13 cellular contexts compared by ENCODE assay signal in genomic region chr12:62267490-62267889, GRCh38. TPM values are rescaled to one million over a fixed set of nuclear protein-coding genes. Genes with fewer than 3 reads are reported as not detected.
A peak's percentile ranks its signal among the peaks of the same experiment; 100 is the strongest.
DNase-seq lines count a peak whose midpoint lies in the region; ATAC-seq lines count a peak whose summit lies in the region.
"Had no signal": no experiment of that assay in that cellular context is flagged by ENCODE, and none has a peak within 500 bp of the region (broad histone marks: within the 10 kb centered on the region; RNA-seq: fewer than 3 reads in every experiment).

No MANE protein-coding gene starts in this region.

- H3K36me3 ChIP-seq in Karpas-422 (ENCODE audit: insufficient read depth, low read length), result peaks cover 43% of the 10 kb centered on the region; the same call in 1 of the 2 replicates

- ATAC-seq in GM21390 (IDR thresholded peaks at IDR 0.05; ENCODE audit: unreplicated experiment) (peak; percentile 41), naive B cell (ENCODE audit: low read depth in 2 of 2) (peak; percentile 58 to 76), GM21737 (IDR thresholded peaks at IDR 0.05; ENCODE audit: unreplicated experiment) (no peak)
- no peak for ATAC-seq in activated CD4-positive, CD25-positive, alpha-beta regulatory T cell treated with anti-CD3 and anti-CD28 coated beads, Interleukin-2, amount 50 U/mL, for 24 hours

- H3K27me3 ChIP-seq in Karpas-422 (ENCODE audit: low read length), result no peaks in the 10 kb centered on the region

- H3K9me2 ChIP-seq in Karpas-422 (replicated peaks; ENCODE audit: insufficient read depth, low read length), result no peaks in the 10 kb centered on the region

- H3K27ac ChIP-seq in Karpas-422 (ENCODE audit: low read length), result 0 out of 2 replicates have a peak overlapping the region, but pooled peaks have one; percentile 10

- H3K27me3 Mint-ChIP-seq in activated CD4-positive, alpha-beta T cell treated with anti-CD3 and anti-CD28 coated beads, Interleukin-2, amount 10 ng/mL, durations not matched to agents 24 days and 14 days, result no peaks in the 10 kb centered on the region
- no peaks in the 10 kb centered on the region for H3K27me3 Mint-ChIP-seq in naive B cell

- no peak for DNase-seq in activated CD4-positive, alpha-beta T cell treated with anti-CD3 and anti-CD28 coated beads, Interleukin-2, amount 10 ng/mL, durations not matched to agents 24 days and 14 days
- no peak for DNase-seq in activated CD4-positive, alpha-beta T cell treated with anti-CD3 and anti-CD28 coated beads, Interleukin-2, amount 50 U/mL, for 1 hour
- no peak for DNase-seq in Karpas-422
- DNase-seq in naive B cell, result no peak
- DNase-seq in HUDEP-2 (lab: John Stamatoyannopoulos, UW; ENCODE audit: unreplicated experiment in 76 of 76), result no peak
- DNase-seq: ACHN; NCI-H1105; NK-92 treated with Interleukin-12 subunit alpha and Interleukin-12 subunit beta, amount 100 ng/mL, for 24 hours; stimulated activated CD8-positive, alpha-beta memory T cell treated with anti-CD3 and anti-CD28 coated beads, Interleukin-4, amount 100 ng/mL, for 48 hours had no signal

- no peak overlapping the region for H3K4me2 ChIP-seq in Karpas-422 (ENCODE audit: low read depth, low read length, poor library complexity, severe bottlenecking)

- no peak overlapping the region for H3K9ac ChIP-seq in Karpas-422 (ENCODE audit: low read length)

- peak overlapping the region; percentile 5 for H3K27ac Mint-ChIP-seq in activated CD4-positive, alpha-beta T cell treated with anti-CD3 and anti-CD28 coated beads, Interleukin-2, amount 10 ng/mL, durations not matched to agents 24 days and 14 days
- peak overlapping the region in 5 of 6 donors; percentile 0 to 71 (median 15) for H3K27ac Mint-ChIP-seq in naive B cell

- H4K20me1 ChIP-seq in Karpas-422 (ENCODE audit: insufficient read depth, low read depth, low read length), result peaks cover 6% of the 10 kb centered on the region; the same call in 1 of the 2 replicates

- peaks cover 28% of the 10 kb centered on the region for H3K36me3 Mint-ChIP-seq in activated CD4-positive, alpha-beta T cell treated with anti-CD3 and anti-CD28 coated beads, Interleukin-2, amount 10 ng/mL, durations not matched to agents 24 days and 14 days (ENCODE audit: low read depth)
- H3K36me3 Mint-ChIP-seq in naive B cell, result no peaks in the 10 kb centered on the region

- peak overlapping the region; percentile 25 for H3K4me3 Mint-ChIP-seq in activated CD4-positive, alpha-beta T cell treated with anti-CD3 and anti-CD28 coated beads, Interleukin-2, amount 10 ng/mL, durations not matched to agents 24 days and 14 days
- peak overlapping the region in 6 of 8 donors; percentile 9 to 57 (median 21) for H3K4me3 Mint-ChIP-seq in naive B cell

- H3K79me2 ChIP-seq in Karpas-422 (ENCODE audit: low read length), result peaks cover 100% of the 10 kb centered on the region

- no peak overlapping the region for H3K4me3 ChIP-seq in Karpas-422 (ENCODE audit: low read length)
- H3K4me3 ChIP-seq: skin epidermis had no signal

- H3K9me3 ChIP-seq in Karpas-422 (ENCODE audit: low read length), result no peaks in the 10 kb centered on the region

- peaks cover 51% of the 10 kb centered on the region for H3K4me1 ChIP-seq in Karpas-422 (ENCODE audit: low read length)

- no peak overlapping the region for H2AFZ ChIP-seq in Karpas-422 (ENCODE audit: low read length)

- H3K4me1 Mint-ChIP-seq in activated CD4-positive, alpha-beta T cell treated with anti-CD3 and anti-CD28 coated beads, Interleukin-2, amount 10 ng/mL, durations not matched to agents 24 days and 14 days, result peaks cover 66% of the 10 kb centered on the region
- peaks cover 53 to 83% (median 80%) of the 10 kb centered on the region in 3 donors for H3K4me1 Mint-ChIP-seq in naive B cell

- H3K9me3 Mint-ChIP-seq in activated CD4-positive, alpha-beta T cell treated with anti-CD3 and anti-CD28 coated beads, Interleukin-2, amount 10 ng/mL, durations not matched to agents 24 days and 14 days, result no peaks in the 10 kb centered on the region
- no peaks in the 10 kb centered on the region for H3K9me3 Mint-ChIP-seq in naive B cell

- intact Hi-C loops in activated CD4-positive, alpha-beta T cell treated with anti-CD3 and anti-CD28 coated beads, Interleukin-2, amount 10 ng/mL, durations not matched to agents 24 days and 14 days (cut with micrococcal nuclease), result loop anchor here (5.0 kb wide), 1 partner anchor 35 kb away; no protein-coding TSS in a partner anchor

RNA-seq across cellular contexts. Expression of gene USP15, which starts 7.3 kb away (rescaled TPM):
- 102 and 112 TPM in 2 replicates for total RNA-seq in activated CD4-positive, alpha-beta T cell treated with anti-CD3 and anti-CD28 coated beads, Interleukin-2, amount 10 ng/mL, durations not matched to agents 24 days and 14 days
- total RNA-seq in Karpas-422 (2014; rRNA removed; shearing (Covaris generic); ENCODE audit: low replicate concordance), result 84.3 and 96.0 TPM in 2 replicates
- 100 to 1,000 TPM in 5 of 6 donors, 10 to 100 TPM in 1; 70.7 to 120 (median 105) TPM for polyA plus RNA-seq in naive B cell (ENCODE audit: low read depth in 6 of 6)

Comparison
In these comparisons a context has a peak if more than half of its experiments do, and no peak if none do; other contexts are left out.
1. ATAC-seq: peak in GM21390 (single experiment) and naive B cell (2 of 2); none in activated CD4-positive, CD25-positive, alpha-beta regulatory T cell treated with anti-CD3 and anti-CD28 coated beads, Interleukin-2, amount 50 U/mL, for 24 hours (0 of 2) and GM21737 (single experiment).